ENCODE assay signal across 1 cellular context in genomic region chrX:13761606-13762005, GRCh38.
TF ChIP-seq lines count a peak whose summit lies in the region.

No MANE protein-coding gene starts in this region.

TF ChIP-seq in SK-N-SH, 30 proteins besides CTCF, POLR2A, EP300 and RAD21:
- TF ChIP-seq RCOR1 (IDR thresholded peaks at IDR 0.05; ENCODE audit: low read length) (no peak), FOSL2 (IDR thresholded peaks at IDR 0.05; ENCODE audit: borderline replicate concordance, low read depth) (no peak), REST (IDR thresholded peaks at IDR 0.05; ENCODE audit: low read depth, low read length) (no peak), ELF1 (IDR thresholded peaks at IDR 0.05) (no peak), ZBTB33 (IDR thresholded peaks at IDR 0.05; ENCODE audit: borderline replicate concordance, low read depth) (no peak), JUND (IDR thresholded peaks at IDR 0.05) (no peak), CHD2 (IDR thresholded peaks at IDR 0.05; ENCODE audit: low read length, partially characterized antibody) (no peak), FOXM1 (IDR thresholded peaks at IDR 0.05; ENCODE audit: low read depth) (no peak), TAF1 (IDR thresholded peaks at IDR 0.05; ENCODE audit: borderline replicate concordance, low read depth, low read length) (no peak), GATA2 (CRISPR knock-in tag; IDR thresholded peaks at IDR 0.05) (no peak), YY1 (IDR thresholded peaks at IDR 0.05; ENCODE audit: low read depth) (no peak), SMC3 (IDR thresholded peaks at IDR 0.05; ENCODE audit: low read depth, low read length) (no peak), NFIC (IDR thresholded peaks at IDR 0.05; ENCODE audit: borderline replicate concordance) (no peak), RXRA (IDR thresholded peaks at IDR 0.05; ENCODE audit: borderline replicate concordance, low read depth) (no peak)
